7 cellular contexts compared by ENCODE assay signal in genomic region chr11:65014146-65014960, GRCh38. TPM values are rescaled to one million over a fixed set of nuclear protein-coding genes. Genes with fewer than 3 reads are reported as not detected.
A peak's percentile ranks its signal among the peaks of the same experiment; 100 is the strongest.
DNase-seq lines count a peak whose midpoint lies in the region; ATAC-seq and TF ChIP-seq lines count a peak whose summit lies in the region.

ARL2 (plus strand) TSS chr11:65014160; CDS start chr11:65014208, 48 bp downstream.

- H3K4me3 ChIP-seq in HUES64 (ENCODE audit: low read length) (peak within 1 kb of the TSS; percentile 77), WI38 (ENCODE audit: low read depth, low read length) (peak within 1 kb of the TSS; percentile 78)

- DNase-seq in dermis microvascular lymphatic vessel endothelial cell (ENCODE audit: low read depth in 2 of 2) (no peak), mesenteric fat pad (ENCODE audit: low spot score) (peak; percentile 94)
- peak in 1 of 2 donors; percentile 87 for DNase-seq in stimulated activated naive CD8-positive, alpha-beta T cell treated with anti-CD3 and anti-CD28 coated beads, Interleukin-15, amount 100 ng/mL, for 72 hours

- peak; percentile 62 for ATAC-seq in GM21447 (IDR thresholded peaks at IDR 0.05; ENCODE audit: unreplicated experiment)
- peak; percentile 82 for ATAC-seq in stimulated activated naive CD8-positive, alpha-beta T cell treated with anti-CD3 and anti-CD28 coated beads, Interleukin-15, amount 100 ng/mL, for 72 hours

- peak within 1 kb of the TSS; percentile 83 for H3K9ac ChIP-seq in HUES64 (ENCODE audit: low read depth, low read length)

- no peaks in the 10 kb centered on the region for H3K9me3 Mint-ChIP-seq in stimulated activated naive CD8-positive, alpha-beta T cell treated with anti-CD3 and anti-CD28 coated beads, Interleukin-15, amount 100 ng/mL, for 72 hours

- H3K9me3 ChIP-seq in HUES64 (ENCODE audit: insufficient read depth, low read depth, low read length) = no peaks in the 10 kb centered on the region

- peak within 1 kb of the TSS; percentile 97 for H3K27ac ChIP-seq in HUES64 (ENCODE audit: low read depth, low read length)

- WGBS in HUES64 = 3% methylated on average over 82 of the region's 82 CpGs

- H3K36me3 ChIP-seq in HUES64 (ENCODE audit: insufficient read depth, low read length) = peaks cover 16% of the 10 kb centered on the region

- peak within 1 kb of the TSS; percentile 92 for H3K4me3 Mint-ChIP-seq in stimulated activated naive CD8-positive, alpha-beta T cell treated with anti-CD3 and anti-CD28 coated beads, Interleukin-15, amount 100 ng/mL, for 72 hours

- peaks cover 36% of the 10 kb centered on the region for H3K4me1 Mint-ChIP-seq in stimulated activated naive CD8-positive, alpha-beta T cell treated with anti-CD3 and anti-CD28 coated beads, Interleukin-15, amount 100 ng/mL, for 72 hours

- H3K27me3 Mint-ChIP-seq in stimulated activated naive CD8-positive, alpha-beta T cell treated with anti-CD3 and anti-CD28 coated beads, Interleukin-15, amount 100 ng/mL, for 72 hours = no peaks in the 10 kb centered on the region

- H3K4me1 ChIP-seq in HUES64 (ENCODE audit: insufficient read depth, low read length) = peaks cover 4% of the 10 kb centered on the region; the same call in 1 of the 2 replicates

- no peaks in the 10 kb centered on the region for H3K27me3 ChIP-seq in HUES64 (ENCODE audit: insufficient read depth, low read length)

- peak within 1 kb of the TSS; percentile 97 to 98 for H3K27ac Mint-ChIP-seq in stimulated activated naive CD8-positive, alpha-beta T cell treated with anti-CD3 and anti-CD28 coated beads, Interleukin-15, amount 100 ng/mL, for 72 hours

- TF ChIP-seq CTCF in GM12872 (IDR thresholded peaks at IDR 0.05; ENCODE audit: insufficient read depth, low read depth, low read length) (peak; percentile 74; the same call in 2 of the 3 replicates), WI38 (IDR thresholded peaks at IDR 0.05; ENCODE audit: low read depth, low read length) (peak; percentile 70)

RNA-seq across cellular contexts. Expression of gene ARL2, which starts in this region (rescaled TPM):
- polyA plus RNA-seq in HUES64 (2013, experiment 1 of 2) = 156 TPM
- polyA plus RNA-seq in HUES64 (2013, experiment 2 of 2) = 189 TPM
- total RNA-seq in dermis microvascular lymphatic vessel endothelial cell (107 and 142 TPM in 2 replicates), mesenteric fat pad (93.0 TPM)
